In genomic region chr18:7741640-7742039, GRCh38 we compare ENCODE assay signal across 14 cellular contexts.
"Had no signal": no experiment of that assay in that cellular context is flagged by ENCODE, and none has a peak within 500 bp of the region (broad histone marks: within the 10 kb centered on the region; RNA-seq: fewer than 3 reads in every experiment).

No MANE protein-coding gene starts in this region.

- H3K9me3 ChIP-seq: uterus had no signal

- H3K4me1 ChIP-seq: foreskin keratinocyte had no signal

- H3K27ac ChIP-seq: foreskin keratinocyte, SK-N-MC, tibial nerve had no signal

- H3K27ac Mint-ChIP-seq: activated naive CD4-positive, alpha-beta T cell treated with anti-CD3 and anti-CD28 coated beads for 36 hours; activated naive CD8-positive, alpha-beta T cell treated with anti-CD3 and anti-CD28 coated beads, Interleukin-2, amount 50 U/mL, for 24 hours; activated T-helper 2 cell treated with anti-CD3 and anti-CD28 coated beads, Interferon-gamma antibody, Interleukin-2, Interleukin-4, amounts not matched to agents 10 μg/mL and 5 μg/mL and 100 μg/mL, durations not matched to agents 14 hours and 24 hours and 36 hours had no signal

- H3K4me1 Mint-ChIP-seq: activated naive CD8-positive, alpha-beta T cell treated with anti-CD3 and anti-CD28 coated beads, Interleukin-2, amount 50 U/mL, for 24 hours had no signal

- ATAC-seq: activated naive CD8-positive, alpha-beta T cell treated with anti-CD3 and anti-CD28 coated beads, Interleukin-2, amount 50 U/mL, for 24 hours; foreskin keratinocyte had no signal

- H3K4me3 ChIP-seq: SK-N-MC, tibial nerve, uterus had no signal

- H3K4me3 Mint-ChIP-seq: activated naive CD4-positive, alpha-beta T cell treated with anti-CD3 and anti-CD28 coated beads for 36 hours; activated naive CD8-positive, alpha-beta T cell treated with anti-CD3 and anti-CD28 coated beads, Interleukin-2, amount 50 U/mL, for 24 hours; nephron progenitor cell had no signal

- H3K27me3 Mint-ChIP-seq: activated naive CD8-positive, alpha-beta T cell treated with anti-CD3 and anti-CD28 coated beads, Interleukin-2, amount 50 U/mL, for 24 hours had no signal

- H3K27me3 ChIP-seq: foreskin keratinocyte, tibial nerve, uterus had no signal

- DNase-seq: activated CD4-positive, alpha-beta T cell treated with anti-CD3 and anti-CD28 coated beads, Interleukin-2, amount 50 U/mL, for 48 hours; activated naive CD4-positive, alpha-beta T cell treated with anti-CD3 and anti-CD28 coated beads for 36 hours; activated naive CD8-positive, alpha-beta T cell treated with anti-CD3 and anti-CD28 coated beads, Interleukin-2, amount 50 U/mL, for 24 hours; foreskin keratinocyte; head of caudate nucleus; islet precursor cell; mesenchymal stem cell; nephron progenitor cell; stimulated activated CD4-positive, alpha-beta T cell treated with anti-CD3 and anti-CD28 coated beads, Interleukin-12 subunit alpha, Interleukin-12 subunit beta, amount 100 ng/mL, for 4 hours; stimulated activated CD4-positive, alpha-beta T cell treated with anti-CD3 and anti-CD28 coated beads, Interleukin-2, amount 100 ng/mL, for 24 hours; uterus had no signal

- H3K36me3 ChIP-seq: tibial nerve, uterus had no signal
